16 cellular contexts compared by ENCODE assay signal in the genomic region with DNA sequence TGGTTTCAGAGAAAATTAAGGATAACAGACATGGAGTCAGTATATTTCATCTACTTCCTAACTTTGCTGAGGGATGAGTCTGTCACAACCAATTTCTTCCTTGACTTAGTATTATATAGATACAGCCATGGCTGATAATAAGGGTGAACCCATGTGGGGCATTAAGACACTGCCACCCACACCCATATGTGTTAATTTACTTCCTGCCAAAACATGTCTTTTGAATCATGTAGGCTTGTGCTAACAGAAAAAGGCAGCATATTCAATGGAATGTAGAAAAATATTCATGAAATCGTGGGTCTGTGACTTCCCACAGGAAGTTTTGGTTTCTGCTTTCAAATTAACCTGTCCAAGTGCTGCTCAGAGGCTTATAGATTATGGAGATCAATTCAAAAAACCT.
"Had no signal": no experiment of that assay in that cellular context is flagged by ENCODE, and none has a peak within 500 bp of the region (broad histone marks: within the 10 kb centered on the region; RNA-seq: fewer than 3 reads in every experiment).

No MANE protein-coding gene starts in this region.

- H3K9me3 ChIP-seq: heart right ventricle, mucosa of descending colon, ovary, right atrium auricular region, suprapubic skin, thyroid gland, vagina had no signal

- ATAC-seq: effector memory CD8-positive, alpha-beta T cell; heart right ventricle; left lobe of liver; mucosa of descending colon; naive thymus-derived CD8-positive, alpha-beta T cell; stimulated activated effector memory CD8-positive, alpha-beta T cell treated with anti-CD3 and anti-CD28 coated beads, Interleukin-12 subunit alpha, Interleukin-12 subunit beta, amount 100 ng/mL, for 72 hours; stimulated activated naive CD8-positive, alpha-beta T cell treated with anti-CD3 and anti-CD28 coated beads, Interleukin-15, Interleukin-2, amounts not matched to agents 100 U/mL and 50 U/mL, for 24 hours had no signal

- H3K4me1 ChIP-seq: heart right ventricle, right atrium auricular region, thyroid gland, vagina had no signal

- H3K36me3 ChIP-seq: heart right ventricle, ovary, right atrium auricular region, suprapubic skin, thyroid gland, vagina had no signal

- H3K4me3 ChIP-seq: heart right ventricle, mucosa of descending colon, ovary, right atrium auricular region, suprapubic skin, thyroid gland, vagina had no signal

- H3K27me3 ChIP-seq: heart right ventricle, ovary, right atrium auricular region, suprapubic skin, thyroid gland, vagina had no signal

- H3K27ac ChIP-seq: heart right ventricle, ovary, right atrium auricular region, suprapubic skin, thyroid gland, vagina had no signal

- DNase-seq: effector memory CD8-positive, alpha-beta T cell; erythroblast; heart right ventricle; hypothalamus; mucosa of descending colon; naive thymus-derived CD8-positive, alpha-beta T cell; ovary; stimulated activated CD4-positive, alpha-beta T cell treated with anti-CD3 and anti-CD28 coated beads, Interleukin-4, amount 100 ng/mL, for 1 hour; stimulated activated CD8-positive, alpha-beta memory T cell treated with anti-CD3 and anti-CD28 coated beads, Interleukin-4, amount 100 ng/mL, for 48 hours; stimulated activated naive CD8-positive, alpha-beta T cell treated with anti-CD3 and anti-CD28 coated beads, Interleukin-15, Interleukin-2, amounts not matched to agents 100 U/mL and 50 U/mL, for 24 hours; thyroid gland had no signal
